In the genomic region with DNA sequence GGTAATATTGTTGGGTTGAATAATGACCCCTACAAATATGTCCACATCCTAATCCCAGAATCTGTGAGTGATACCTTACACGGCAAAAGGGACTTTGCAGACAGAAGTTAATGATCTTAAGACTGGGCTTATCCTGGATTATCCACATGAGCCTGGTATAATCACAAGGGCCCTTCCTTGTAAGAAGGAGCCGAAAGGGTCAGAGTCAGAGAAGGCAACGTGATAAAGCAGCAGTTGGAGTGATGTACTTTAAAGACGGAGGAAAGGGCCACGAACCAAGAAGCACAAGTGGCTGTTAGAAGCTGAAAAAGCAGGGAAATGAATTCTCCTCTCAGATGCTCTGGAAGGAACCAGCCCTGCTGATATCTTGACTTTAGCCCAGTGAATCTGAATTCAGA, we compare ENCODE assay signal across 26 cellular contexts.
"Had no signal": no experiment of that assay in that cellular context is flagged by ENCODE, and none has a peak within 500 bp of the region (broad histone marks: within the 10 kb centered on the region; RNA-seq: fewer than 3 reads in every experiment).

No MANE protein-coding gene starts in this region.

- H3K27ac ChIP-seq: adrenal gland, cardiac muscle cell, colonic mucosa, gastrocnemius medialis, left ventricle myocardium inferior, pancreas, psoas muscle, suprapubic skin, tibial artery had no signal

- H3K4me3 ChIP-seq: adrenal gland, cardiac muscle cell, colonic mucosa, gastrocnemius medialis, left ventricle myocardium inferior, lung, pancreas, psoas muscle, suprapubic skin, tibial artery had no signal

- FAIRE-seq: islet of Langerhans, pancreas had no signal

- ATAC-seq: gastrocnemius medialis, pancreas, psoas muscle had no signal

- H3K4me1 ChIP-seq: adrenal gland, colonic mucosa, gastrocnemius medialis, left ventricle myocardium inferior, pancreas, psoas muscle, suprapubic skin, tibial artery had no signal

- H3K27me3 ChIP-seq: adrenal gland, cardiac muscle cell, colonic mucosa, gastrocnemius medialis, pancreas, suprapubic skin, tibial artery had no signal

- H3K36me3 ChIP-seq: adrenal gland, cardiac muscle cell, colonic mucosa, gastrocnemius medialis, left ventricle myocardium inferior, pancreas, suprapubic skin, tibial artery had no signal

- H3K9me3 ChIP-seq: adrenal gland, colonic mucosa, gastrocnemius medialis, left ventricle myocardium inferior, pancreas, psoas muscle, suprapubic skin, tibial artery had no signal

- DNase-seq: activated CD4-positive, alpha-beta T cell treated with anti-CD3 and anti-CD28 coated beads for 36 hours; activated CD4-positive, CD25-positive, alpha-beta regulatory T cell; activated effector memory CD4-positive, alpha-beta T cell treated with Interleukin-2 at 50 U/mL for 16 hours; activated naive CD4-positive, alpha-beta T cell treated with anti-CD3 and anti-CD28 coated beads for 36 hours; activated naive CD8-positive, alpha-beta T cell treated with anti-CD3 and anti-CD28 coated beads for 36 hours; activated T-cell treated with anti-CD3 and anti-CD28 coated beads for 4 hours; activated T-cell treated with anti-CD3 and anti-CD28 coated beads, Interleukin-2, amount 50 U/mL, for 72 hours; aorta; cerebellar nuclear complex; colonic mucosa; effector CD8-positive, alpha-beta T cell; erythroblast; gastrocnemius medialis; glutamatergic neuron; left ventricle myocardium inferior; nephron progenitor cell; pancreas; psoas muscle; stimulated activated naive CD4-positive, alpha-beta T cell; T-helper 1 cell; tibial artery had no signal
